ENCODE assay signal across 8 cellular contexts in genomic region chr1:37989381-37989930, GRCh38. TPM values are rescaled to one million over a fixed set of nuclear protein-coding genes. Genes with fewer than 3 reads are reported as not detected.
DNase-seq lines count a peak whose midpoint lies in the region; ATAC-seq and TF ChIP-seq lines count a peak whose summit lies in the region.

No MANE protein-coding gene starts in this region.

- intact Hi-C loops in body of pancreas (cut with DNase I): no loop called here

- H3K4me1 Mint-ChIP-seq in stimulated activated effector memory CD8-positive, alpha-beta T cell treated with anti-CD3 and anti-CD28 coated beads, Interleukin-12 subunit alpha, Interleukin-12 subunit beta, amount 100 ng/mL, for 72 hours: peaks cover 14% of the 10 kb centered on the region

- peak overlapping the region; percentile 60 for H2AFZ ChIP-seq in ACC112 (ENCODE audit: low read length, unreplicated experiment)

- peak overlapping the region; percentile 95 for H3K27ac Mint-ChIP-seq in stimulated activated effector memory CD8-positive, alpha-beta T cell treated with anti-CD3 and anti-CD28 coated beads, Interleukin-12 subunit alpha, Interleukin-12 subunit beta, amount 100 ng/mL, for 72 hours

- ATAC-seq in GM18517 (IDR thresholded peaks at IDR 0.05; ENCODE audit: unreplicated experiment) (peak; percentile 37), HG03039 (IDR thresholded peaks at IDR 0.05; ENCODE audit: unreplicated experiment) (peak; percentile 21), body of pancreas (peak; percentile 11)
- peak; percentile 52 for ATAC-seq in stimulated activated effector memory CD8-positive, alpha-beta T cell treated with anti-CD3 and anti-CD28 coated beads, Interleukin-12 subunit alpha, Interleukin-12 subunit beta, amount 100 ng/mL, for 72 hours

- H3K4me3 ChIP-seq in ACC112 (ENCODE audit: low read depth, low read length) (peak overlapping the region; percentile 97), body of pancreas (peak overlapping the region; percentile 95 to 97)

- no peaks in the 10 kb centered on the region for H3K9me3 ChIP-seq in body of pancreas

- TF ChIP-seq CTCF in RWPE1 (conservative IDR thresholded peaks at IDR 0.05; ENCODE audit: low read depth) (no peak), body of pancreas (IDR thresholded peaks at IDR 0.05) (no peak)

- H3K36me3 ChIP-seq in ACC112 (ENCODE audit: insufficient read depth, low read length) (peaks cover 17% of the 10 kb centered on the region), body of pancreas (replicated peaks in 1 of 2; ENCODE audit: insufficient read depth in 1 of 2, low read depth in 2 of 2) (peaks cover 0 to 9% of the 10 kb centered on the region in 2 donors)

- no peaks in the 10 kb centered on the region for H3K27me3 ChIP-seq in ACC112 (ENCODE audit: insufficient read depth, low read length)
- no peaks in the 10 kb centered on the region for H3K27me3 ChIP-seq in body of pancreas

- POLR2A ChIA-PET in RWPE1 (lab: Yijun Ruan, JAX; ENCODE audit: low non-redundant PET): interaction anchor here (0.7 kb wide), 1 partner anchor 32 kb away, joined by 3 read pairs; no protein-coding TSS in a partner anchor

- H3K4me1 ChIP-seq in ACC112 (ENCODE audit: control insufficient read depth, insufficient read depth, low read length, unreplicated experiment) (peaks cover 8% of the 10 kb centered on the region), body of pancreas (no peaks in the 10 kb centered on the region)

- no peak for DNase-seq in RWPE1 (ENCODE audit: low spot score)
- DNase-seq in body of pancreas: peak in 3 of 4 donors; percentile 35 to 45 (median 43)
- DNase-seq in islet precursor cell: peak; percentile 66
- no peak for DNase-seq in stimulated activated effector memory CD8-positive, alpha-beta T cell treated with anti-CD3 and anti-CD28 coated beads, Interleukin-12 subunit alpha, Interleukin-12 subunit beta, amount 100 ng/mL, for 72 hours (ENCODE audit: low spot score in 2 of 2)
- no peak for DNase-seq in GM19240 (ENCODE audit: insufficient read length, low spot score)

- H3K36me3 Mint-ChIP-seq in stimulated activated effector memory CD8-positive, alpha-beta T cell treated with anti-CD3 and anti-CD28 coated beads, Interleukin-12 subunit alpha, Interleukin-12 subunit beta, amount 100 ng/mL, for 72 hours: peaks cover 45% of the 10 kb centered on the region

- peaks cover 27% of the 10 kb centered on the region for H3K79me2 ChIP-seq in ACC112 (ENCODE audit: control insufficient read depth, insufficient read depth, low read length, unreplicated experiment)

- 0% methylated on average over 26 to 30 of the region's 30 CpGs for WGBS in body of pancreas, 2 donors

- TF ChIP-seq POLR2A in body of pancreas (IDR thresholded peaks at IDR 0.05): no peak

- H3K27ac ChIP-seq in ACC112 (ENCODE audit: low read depth, low read length): peak overlapping the region; percentile 68
- peak overlapping the region; percentile 83 for H3K27ac ChIP-seq in RWPE1
- H3K27ac ChIP-seq in body of pancreas: peak overlapping the region; percentile 40 to 84 (median 72)

- peak overlapping the region; percentile 85 for H3K4me3 Mint-ChIP-seq in stimulated activated effector memory CD8-positive, alpha-beta T cell treated with anti-CD3 and anti-CD28 coated beads, Interleukin-12 subunit alpha, Interleukin-12 subunit beta, amount 100 ng/mL, for 72 hours

- no peaks in the 10 kb centered on the region for H3K9me3 Mint-ChIP-seq in stimulated activated effector memory CD8-positive, alpha-beta T cell treated with anti-CD3 and anti-CD28 coated beads, Interleukin-12 subunit alpha, Interleukin-12 subunit beta, amount 100 ng/mL, for 72 hours

- CTCF ChIA-PET in RWPE1 (lab: Yijun Ruan, JAX): interaction anchor here (0.5 to 1.1 kb wide), 9 partner anchors 11 to 835 kb away, joined by 3 to 7 read pairs (median 4); no protein-coding TSS in a partner anchor

RNA-seq across cellular contexts. Expression of gene SF3A3, which starts 0.4 kb away (rescaled TPM):
- 10 to 100 TPM; 22.1 to 54.1 TPM for total RNA-seq in body of pancreas

RNA-seq across cellular contexts. Expression of gene FHL3, which starts 15.9 kb away (rescaled TPM):
- 1 to 10 TPM; 7.3 to 7.8 TPM for total RNA-seq in body of pancreas

RNA-seq across cellular contexts. Expression of gene UTP11, which starts 23.1 kb away (rescaled TPM):
- total RNA-seq in body of pancreas: 10 to 100 TPM; 10.9 to 13.2 TPM

RNA-seq across cellular contexts. Expression of gene INPP5B, which starts 42.6 kb away (rescaled TPM):
- total RNA-seq in body of pancreas: 10 to 100 TPM; 11.5 to 13.5 TPM

RNA-seq across cellular contexts. Expression of gene POU3F1, which starts 57.1 kb away (rescaled TPM):
- not detected for total RNA-seq in body of pancreas

Comparison
In these comparisons a context has a peak if more than half of its experiments do, and no peak if none do; other contexts are left out.
1. DNase-seq: peak in body of pancreas (3 of 4) and islet precursor cell (single experiment); none in RWPE1 (single experiment), stimulated activated effector memory CD8-positive, alpha-beta T cell treated with anti-CD3 and anti-CD28 coated beads, Interleukin-12 subunit alpha, Interleukin-12 subunit beta, amount 100 ng/mL, for 72 hours (0 of 2) and GM19240 (single experiment).
2. Peak in every context shown above with its lines, with median percentiles within 50 percentile points of each other: H3K27ac ChIP-seq and ATAC-seq.